1 cellular context compared by ENCODE assay signal in genomic region chr6:37225350-37226169, GRCh38.
TF ChIP-seq lines count a peak whose summit lies in the region.

No MANE protein-coding gene starts in this region.

TF ChIP-seq in K562, 482 proteins besides CTCF, POLR2A, EP300 and RAD21 (continued from another document):
- no peak for TF ChIP-seq E4F1 (CRISPR knock-in tag; IDR thresholded peaks at IDR 0.05; ENCODE audit: borderline replicate concordance)
- no peak for TF ChIP-seq E2F6 (IDR thresholded peaks at IDR 0.05; ENCODE audit: borderline replicate concordance in 1 of 2, extremely low read depth in 1 of 2, insufficient read depth in 1 of 2, insufficient read length in 1 of 2, low read depth in 1 of 2, low read length in 1 of 2, poor library complexity in 1 of 2, severe bottlenecking in 1 of 2)
- TF ChIP-seq KAT8 (IDR thresholded peaks at IDR 0.05; ENCODE audit: low read depth) = no peak
- TF ChIP-seq CHD1 (IDR thresholded peaks at IDR 0.05; ENCODE audit: low read length) = no peak
- TF ChIP-seq HDAC6 (IDR thresholded peaks at IDR 0.05; ENCODE audit: low read depth, low read length) = no peak
- 0 out of 2 replicates have a peak, but pooled peaks have one; percentile 4 for TF ChIP-seq SPI1 (IDR thresholded peaks at IDR 0.05; ENCODE audit: borderline replicate concordance, low read depth, low read length)
- TF ChIP-seq CBFA2T3 (IDR thresholded peaks at IDR 0.05) = peak; percentile 43
- TF ChIP-seq USF2 (CRISPR knock-in tag; IDR thresholded peaks at IDR 0.05) = peak; percentile 35; the same call in 1 of the 2 replicates
- TF ChIP-seq CHD2 (IDR thresholded peaks at IDR 0.05; ENCODE audit: low read depth, low read length) = no peak
- no peak for TF ChIP-seq JUND (IDR thresholded peaks at IDR 0.05; ENCODE audit: borderline replicate concordance, low read depth, low read length)
- no peak for TF ChIP-seq JUND (tag; IDR thresholded peaks at IDR 0.05; ENCODE audit: borderline replicate concordance, low read depth, low read length)
- TF ChIP-seq NONO (IDR thresholded peaks at IDR 0.05; ENCODE audit: low read depth in 2 of 2, low read length in 1 of 2) = no peak
- TF ChIP-seq HLTF (IDR thresholded peaks at IDR 0.05) = no peak
- TF ChIP-seq NR3C1 (CRISPR knock-in tag; IDR thresholded peaks at IDR 0.05) = no peak
- no peak for TF ChIP-seq HES1 (IDR thresholded peaks at IDR 0.05; ENCODE audit: low read depth)
- no peak for TF ChIP-seq HOXB6 (CRISPR knock-in tag; IDR thresholded peaks at IDR 0.05; ENCODE audit: borderline replicate concordance)
- no peak for TF ChIP-seq MTA2 (IDR thresholded peaks at IDR 0.05; ENCODE audit: low read depth)
- TF ChIP-seq DNMT1 (IDR thresholded peaks at IDR 0.05) = no peak
- no peak for TF ChIP-seq ZNF79 (CRISPR knock-in tag; IDR thresholded peaks at IDR 0.05; ENCODE audit: low read depth)
- TF ChIP-seq TCFL5 (CRISPR knock-in tag; conservative IDR thresholded peaks at IDR 0.05) = no peak
- TF ChIP-seq PKNOX1 (IDR thresholded peaks at IDR 0.05) = 0 out of 2 replicates have a peak, but pooled peaks have one; percentile 5
- TF ChIP-seq FOXJ2 (tag; IDR thresholded peaks at IDR 0.05) = no peak
- 0 out of 2 replicates have a peak, but pooled peaks have one; percentile 30 for TF ChIP-seq ZNF766 (CRISPR knock-in tag; conservative IDR thresholded peaks at IDR 0.05)
TF ChIP-seq in K562: peak in this region for 16.
